ENCODE assay signal across 8 cellular contexts in genomic region chr1:161068306-161069200, GRCh38. TPM values are rescaled to one million over a fixed set of nuclear protein-coding genes. Genes with fewer than 3 reads are reported as not detected.
DNase-seq lines count a peak whose midpoint lies in the region; ATAC-seq and TF ChIP-seq lines count a peak whose summit lies in the region.

No MANE protein-coding gene starts in this region.

- WGBS in heart left ventricle, 4 donors: 63 to 71% (median 68%) methylated on average over 9 of the region's 9 CpGs

- peak overlapping the region; percentile 87 to 99 (median 97) for H3K27ac ChIP-seq in BLaER1 treated with 17β-estradiol and CSF1 and Interleukin-3, amounts not matched to agents 10 nM and 100 nM
- H3K27ac ChIP-seq in MM.1S (ENCODE audit: low read length): peak overlapping the region; percentile 94
- peak overlapping the region in 10 of 12 donors; percentile 13 to 95 (median 56) for H3K27ac ChIP-seq in heart left ventricle

- no peak overlapping the region for H2AFZ ChIP-seq in MM.1S (ENCODE audit: low read length)

- H3K4me3 ChIP-seq in BLaER1 treated with 17β-estradiol and CSF1 and Interleukin-3, amounts not matched to agents 10 nM and 100 nM: peak overlapping the region; percentile 74 to 97 (median 86)
- H3K4me3 ChIP-seq in MM.1S (ENCODE audit: low read length) (peak overlapping the region; percentile 94), heart left ventricle (peak overlapping the region in 9 of 12 donors; percentile 27 to 72 (median 46))

- DNase-seq in MM.1S (peak; percentile 76), heart left ventricle (peak; percentile 68 to 77 (median 75)), NCI-H510A treated with DMSO at 0.1 percent for 48 hours (lab: John Stamatoyannopoulos, UW) (no peak), G401 (ENCODE audit: low spot score) (no peak)
- peak; percentile 77 for DNase-seq in activated CD8-positive, alpha-beta memory T cell treated with anti-CD3 and anti-CD28 coated beads, Interleukin-2, amount 50 U/mL, for 1 hour (ENCODE audit: extremely low read depth)
- DNase-seq in stimulated activated CD4-positive, alpha-beta T cell treated with anti-CD3 and anti-CD28 coated beads, Interleukin-1b, Interleukin-23, amount 100 ng/mL, for 24 hours (ENCODE audit: low read depth in 4 of 4, low spot score in 1 of 4): peak in 3 of 4 experiments; percentile 47 to 78 (median 65)

- intact Hi-C loops in heart left ventricle (cut with DNase I): no loop called here

- peaks cover 0 to 45% (median 35%) of the 10 kb centered on the region in 11 experiments; a peak in 16 of 22 replicates for H4K20me1 ChIP-seq in BLaER1 treated with 17β-estradiol and CSF1 and Interleukin-3, amounts not matched to agents 10 nM and 100 nM
- no peaks in the 10 kb centered on the region for H4K20me1 ChIP-seq in MM.1S (ENCODE audit: insufficient read depth, low read length)

- peak overlapping the region; percentile 90 to 97 (median 94) for H3K9ac ChIP-seq in BLaER1 treated with 17β-estradiol and CSF1 and Interleukin-3, amounts not matched to agents 10 nM and 100 nM
- peak overlapping the region; percentile 97 for H3K9ac ChIP-seq in MM.1S (ENCODE audit: low read length)

- peak overlapping the region; percentile 88 to 100 (median 98) for H3K4me2 ChIP-seq in BLaER1 treated with 17β-estradiol and CSF1 and Interleukin-3, amounts not matched to agents 10 nM and 100 nM
- peak overlapping the region; percentile 90 for H3K4me2 ChIP-seq in MM.1S (ENCODE audit: low read depth, low read length)

- in situ Hi-C loops in G401 (cut with HindIII; ENCODE audit: low sequenced_read_pairs): no loop called here

- H3K27me3 ChIP-seq in BLaER1 treated with 17β-estradiol and CSF1 and Interleukin-3, amounts not matched to agents 10 nM and 100 nM: no peaks in the 10 kb centered on the region
- H3K27me3 ChIP-seq in MM.1S (replicated peaks; ENCODE audit: insufficient read depth, low read length) (no peaks in the 10 kb centered on the region), heart left ventricle (peaks cover 0 to 9% (median 0%) of the 10 kb centered on the region in 9 donors)

- H3K79me2 ChIP-seq in MM.1S (ENCODE audit: low read length): peaks cover 59% of the 10 kb centered on the region

- H3K9me2 ChIP-seq in MM.1S (replicated peaks; ENCODE audit: insufficient read depth, low read length): no peaks in the 10 kb centered on the region

- H3K36me3 ChIP-seq in BLaER1 treated with 17β-estradiol and CSF1 and Interleukin-3, amounts not matched to agents 10 nM and 100 nM: peaks cover 25 to 36% (median 32%) of the 10 kb centered on the region in 11 experiments; a peak in 21 of 22 replicates
- no peaks in the 10 kb centered on the region for H3K36me3 ChIP-seq in MM.1S (replicated peaks; ENCODE audit: insufficient read depth, low read length)
- peaks cover 0 to 14% (median 0%) of the 10 kb centered on the region in 9 donors for H3K36me3 ChIP-seq in heart left ventricle

- H3K4me1 ChIP-seq in BLaER1 treated with 17β-estradiol and CSF1 and Interleukin-3, amounts not matched to agents 10 nM and 100 nM: peaks cover 61 to 81% (median 71%) of the 10 kb centered on the region in 10 experiments
- H3K4me1 ChIP-seq in MM.1S (ENCODE audit: low read length) (peaks cover 45% of the 10 kb centered on the region), heart left ventricle (peaks cover 0 to 48% (median 0%) of the 10 kb centered on the region in 12 donors)

- TF ChIP-seq CTCF in MM.1S (IDR thresholded peaks at IDR 0.05; ENCODE audit: low read length): no peak
- TF ChIP-seq CTCF in heart left ventricle (IDR thresholded peaks at IDR 0.05): no peak

- no peak for TF ChIP-seq POLR2A in heart left ventricle (IDR thresholded peaks at IDR 0.05)

- H3F3A ChIP-seq in MM.1S (ENCODE audit: insufficient read depth, low read length): peaks cover 31% of the 10 kb centered on the region

- ATAC-seq in GM21381 (IDR thresholded peaks at IDR 0.05; ENCODE audit: unreplicated experiment) (peak; percentile 49), heart left ventricle (peak; percentile 68 to 90 (median 82))

- peaks cover 0 to 9% (median 6%) of the 10 kb centered on the region in 11 experiments; a peak in 5 of 22 replicates for H3K9me3 ChIP-seq in BLaER1 treated with 17β-estradiol and CSF1 and Interleukin-3, amounts not matched to agents 10 nM and 100 nM (replicated peaks in 1 of 11)
- H3K9me3 ChIP-seq in MM.1S (replicated peaks; ENCODE audit: insufficient read depth, low read length): no peaks in the 10 kb centered on the region
- H3K9me3 ChIP-seq in heart left ventricle: no peaks in the 10 kb centered on the region

RNA-seq across cellular contexts. Expression of gene ARHGAP30, which starts 1.1 kb away (rescaled TPM):
- total RNA-seq in heart left ventricle: 10 to 100 TPM in 2 of 9 donors, 1 to 10 TPM in 7; 1.7 to 32.2 (median 2.1) TPM
- 1 to 10 TPM; 1.3 to 3.0 TPM for polyA plus RNA-seq in heart left ventricle
- 0.10 TPM in 1 of 2 replicates, not detected in the other for total RNA-seq in G401 (2014; rRNA removed; shearing (Covaris generic))

RNA-seq across cellular contexts. Expression of gene NECTIN4, which starts 20.8 kb away (rescaled TPM):
- total RNA-seq in heart left ventricle: under 1 TPM in 2 of 9 donors, not detected in 7; 0.07 to 0.53 TPM
- polyA plus RNA-seq in heart left ventricle: under 1 TPM in 1 of 2 donors, not detected in 1; 0.03 TPM
- 0.80 and 2.4 TPM in 2 replicates for total RNA-seq in G401 (2014; rRNA removed; shearing (Covaris generic))

RNA-seq across cellular contexts. Expression of gene USF1, which starts 22.8 kb away (rescaled TPM):
- 10 to 100 TPM; 20.2 to 51.1 (median 28.2) TPM for total RNA-seq in heart left ventricle
- polyA plus RNA-seq in heart left ventricle: 10 to 100 TPM; 31.9 to 43.0 TPM
- total RNA-seq in G401 (2014; rRNA removed; shearing (Covaris generic)): 95.1 and 108 TPM in 2 replicates

RNA-seq across cellular contexts. Expression of gene KLHDC9, which starts 29.6 kb away (rescaled TPM):
- 10 to 100 TPM in 3 of 9 donors, 1 to 10 TPM in 6; 2.4 to 13.3 (median 6.1) TPM for total RNA-seq in heart left ventricle
- 1 to 10 TPM in 1 of 2 donors, under 1 TPM in 1; 0.43 to 3.2 TPM for polyA plus RNA-seq in heart left ventricle
- total RNA-seq in G401 (2014; rRNA removed; shearing (Covaris generic)): 6.3 and 7.1 TPM in 2 replicates

RNA-seq across cellular contexts. Expression of gene TSTD1, which starts 29.8 kb away (rescaled TPM):
- total RNA-seq in heart left ventricle: 10 to 100 TPM in 7 of 9 donors, 1 to 10 TPM in 2; 6.1 to 22.7 (median 14.4) TPM
- polyA plus RNA-seq in heart left ventricle: 10 to 100 TPM; 14.7 to 16.2 TPM
- not detected in 2 replicates for total RNA-seq in G401 (2014; rRNA removed; shearing (Covaris generic))

Comparison
In these comparisons a context has a peak if more than half of its experiments do, and no peak if none do; other contexts are left out.
1. DNase-seq: peak in MM.1S (single experiment), activated CD8-positive, alpha-beta memory T cell treated with anti-CD3 and anti-CD28 coated beads, Interleukin-2, amount 50 U/mL, for 1 hour (single experiment), heart left ventricle (5 of 5) and stimulated activated CD4-positive, alpha-beta T cell treated with anti-CD3 and anti-CD28 coated beads, Interleukin-1b, Interleukin-23, amount 100 ng/mL, for 24 hours (3 of 4); none in NCI-H510A treated with DMSO at 0.1 percent for 48 hours (single experiment) and G401 (single experiment).
2. Peak in every context shown above with its lines, with median percentiles within 50 percentile points of each other: H3K27ac ChIP-seq and H3K4me3 ChIP-seq.